ENCODE assay signal across 8 cellular contexts in the genomic region with DNA sequence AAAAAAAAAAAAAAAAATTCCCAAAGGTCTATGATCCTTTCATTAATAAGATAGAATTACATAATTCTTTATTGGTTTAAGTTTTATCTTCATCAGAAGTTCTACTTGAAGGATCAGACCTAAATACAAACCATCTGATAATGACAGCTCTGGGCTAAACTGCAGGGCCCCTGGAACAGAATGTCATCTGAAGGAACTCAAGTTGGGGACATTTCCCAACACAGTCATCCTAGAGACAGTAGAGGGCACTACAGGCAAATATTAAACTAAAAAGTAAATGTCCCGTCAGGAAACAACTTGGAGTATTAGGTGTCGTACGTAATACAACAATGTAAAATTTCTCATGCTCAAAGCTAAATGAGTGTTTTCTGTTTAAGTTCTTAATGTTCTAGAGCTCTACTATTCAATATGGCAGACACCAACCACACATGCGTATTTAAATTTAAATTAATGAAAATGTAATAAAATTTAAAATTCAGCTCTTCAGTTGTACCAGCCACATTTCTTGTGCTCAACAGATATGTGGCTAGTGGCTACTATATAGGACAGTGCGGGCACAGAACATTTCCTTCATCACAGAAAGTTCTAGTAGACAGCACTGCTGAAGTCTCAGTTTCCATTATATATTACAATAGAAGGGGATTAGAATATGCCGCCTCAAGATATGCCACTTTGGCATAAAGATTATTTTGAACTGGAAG. TPM values are rescaled to one million over a fixed set of nuclear protein-coding genes. Genes with fewer than 3 reads are reported as not detected.
DNase-seq lines count a peak whose midpoint lies in the region; ATAC-seq and TF ChIP-seq lines count a peak whose summit lies in the region.

No MANE protein-coding gene starts in this region.

- ATAC-seq in GM21717 (IDR thresholded peaks at IDR 0.05; ENCODE audit: unreplicated experiment) = peak; percentile 77

- H3K27ac Mint-ChIP-seq in neural crest cell (ENCODE audit: unreplicated experiment) = no peak overlapping the region

- H2AFZ ChIP-seq in Karpas-422 (ENCODE audit: low read length) (no peak overlapping the region), fibroblast of lung (ENCODE audit: low read length) (no peak overlapping the region)

- TF ChIP-seq CTCF in fibroblast of lung (conservative IDR thresholded peaks at IDR 0.05 in 1 of 2, IDR thresholded peaks at IDR 0.05 in 1 of 2; ENCODE audit: low read depth in 1 of 2, low read length in 2 of 2) (peak; percentile 38 to 64), neural crest cell (conservative IDR thresholded peaks at IDR 0.05) (peak; percentile 75)

- H3K27me3 ChIP-seq in Karpas-422 (ENCODE audit: low read length) = no peaks in the 10 kb centered on the region
- no peaks in the 10 kb centered on the region for H3K27me3 ChIP-seq in fibroblast of lung (ENCODE audit: control insufficient read depth, insufficient read depth, low read length)

- no peaks in the 10 kb centered on the region for H3K9me3 ChIP-seq in Karpas-422 (ENCODE audit: low read length)
- no peaks in the 10 kb centered on the region for H3K9me3 ChIP-seq in SK-N-MC (ENCODE audit: low read depth, low read length)
- H3K9me3 ChIP-seq in fibroblast of lung (ENCODE audit: control insufficient read depth, insufficient read depth, low read depth, low read length) = no peaks in the 10 kb centered on the region

- H3K27ac ChIP-seq in Karpas-422 (ENCODE audit: low read length) (no peak overlapping the region), SK-N-MC (no peak overlapping the region), fibroblast of lung (ENCODE audit: insufficient read depth, low read length) (no peak overlapping the region)

- H4K20me1 ChIP-seq in Karpas-422 (ENCODE audit: insufficient read depth, low read depth, low read length) (no peaks in the 10 kb centered on the region), fibroblast of lung (ENCODE audit: control insufficient read depth, extremely low read depth, insufficient read depth, low read length) (no peaks in the 10 kb centered on the region)

- no peaks in the 10 kb centered on the region for H3K9me3 Mint-ChIP-seq in neural crest cell

- no peaks in the 10 kb centered on the region for H3K36me3 ChIP-seq in Karpas-422 (ENCODE audit: insufficient read depth, low read length)
- H3K36me3 ChIP-seq in SK-N-MC (ENCODE audit: insufficient read depth, low read length) = no peaks in the 10 kb centered on the region
- no peaks in the 10 kb centered on the region for H3K36me3 ChIP-seq in fibroblast of lung (ENCODE audit: control insufficient read depth, insufficient read depth, low read length)

- no peak overlapping the region for H3K4me3 Mint-ChIP-seq in neural crest cell

- peak overlapping the region; percentile 13 for H3K4me2 ChIP-seq in Karpas-422 (ENCODE audit: low read depth, low read length, poor library complexity, severe bottlenecking)
- no peak overlapping the region for H3K4me2 ChIP-seq in fibroblast of lung (ENCODE audit: extremely low read depth, insufficient read depth, low read length)

- DNase-seq in 8988T (peak; percentile 34), EL (peak; percentile 59), Karpas-422 (peak; percentile 83), SK-N-MC (ENCODE audit: low read depth, low spot score) (peak; percentile 48), fibroblast of lung (ENCODE audit: low read depth in 2 of 2) (peak; percentile 49 to 73), neural crest cell (ENCODE audit: low read depth, low spot score) (no peak), activated gamma-delta T cell (lab: John Stamatoyannopoulos, UW) (no peak)

- no peaks in the 10 kb centered on the region for H3K36me3 Mint-ChIP-seq in neural crest cell (ENCODE audit: low read depth)

- H3K27me3 Mint-ChIP-seq in neural crest cell (ENCODE audit: low read depth) = no peaks in the 10 kb centered on the region

- H3K79me2 ChIP-seq in Karpas-422 (ENCODE audit: low read length) (no peaks in the 10 kb centered on the region), fibroblast of lung (ENCODE audit: control insufficient read depth, insufficient read depth, low read length) (no peaks in the 10 kb centered on the region)

- H3K9me2 ChIP-seq in Karpas-422 (replicated peaks; ENCODE audit: insufficient read depth, low read length) = no peaks in the 10 kb centered on the region

- peaks cover 12% of the 10 kb centered on the region for H3K4me1 Mint-ChIP-seq in neural crest cell

- peaks cover 24% of the 10 kb centered on the region for H3K4me1 ChIP-seq in Karpas-422 (ENCODE audit: low read length)
- H3K4me1 ChIP-seq in fibroblast of lung (ENCODE audit: control insufficient read depth, extremely low read depth, insufficient read depth, low read length) = no peaks in the 10 kb centered on the region

- H3K4me3 ChIP-seq in Karpas-422 (ENCODE audit: low read length) = no peak overlapping the region
- H3K4me3 ChIP-seq in SK-N-MC = no peak overlapping the region
- H3K4me3 ChIP-seq in fibroblast of lung (replicated peaks in 1 of 4; ENCODE audit: control extremely low read depth in 1 of 4, insufficient read depth in 1 of 4, low read depth in 3 of 4, low read length in 4 of 4) = no peak overlapping the region

- no peak overlapping the region for H3K9ac ChIP-seq in Karpas-422 (ENCODE audit: low read length)
- H3K9ac ChIP-seq in SK-N-MC (ENCODE audit: insufficient read length) = no peak overlapping the region
- no peak overlapping the region for H3K9ac ChIP-seq in fibroblast of lung (ENCODE audit: insufficient read depth, low read length)

RNA-seq across cellular contexts. Expression of a gene that starts 21.8 kb away (rescaled TPM):
- 16.5 and 20.6 TPM in 2 replicates for total RNA-seq in Karpas-422 (2014; rRNA removed; shearing (Covaris generic); ENCODE audit: low replicate concordance)
- total RNA-seq in fibroblast of lung = 22.3 and 34.0 TPM in 2 replicates
- polyA plus RNA-seq in fibroblast of lung = 22.4 and 22.8 TPM in 2 replicates
- polyA plus RNA-seq in fibroblast of lung (2012) = 19.8 and 20.7 TPM in 2 replicates
- polyA minus RNA-seq in fibroblast of lung (ENCODE audit: low replicate concordance) = 14.5 and 23.8 TPM in 2 replicates
- total RNA-seq in neural crest cell = 33.5 and 35.0 TPM in 2 replicates

RNA-seq across cellular contexts. Expression of a gene that starts 32.1 kb away (rescaled TPM):
- total RNA-seq in Karpas-422 (2014; rRNA removed; shearing (Covaris generic); ENCODE audit: low replicate concordance) = 0.79 TPM in 1 of 2 replicates, not detected in the other
- total RNA-seq in fibroblast of lung (3.5 and 5.6 TPM in 2 replicates), neural crest cell (0.59 and 0.77 TPM in 2 replicates)
- polyA plus RNA-seq in fibroblast of lung = 1.3 and 4.3 TPM in 2 replicates
- polyA plus RNA-seq in fibroblast of lung (2012) = 1.6 and 5.6 TPM in 2 replicates
- polyA minus RNA-seq in fibroblast of lung (ENCODE audit: low replicate concordance) = 0.85 and 3.3 TPM in 2 replicates

Comparison
In these comparisons a context has a peak if more than half of its experiments do, and no peak if none do; other contexts are left out.
1. DNase-seq: peak in 8988T (single experiment), EL (single experiment), Karpas-422 (single experiment), SK-N-MC (single experiment) and fibroblast of lung (2 of 2); none in neural crest cell (single experiment) and activated gamma-delta T cell (single experiment).